In genomic region chr4:146522098-146522861, GRCh38 we compare ENCODE assay signal across 1 cellular context.
TF ChIP-seq lines count a peak whose summit lies in the region.

No MANE protein-coding gene starts in this region.

TF ChIP-seq in HEK293, 187 proteins besides CTCF, POLR2A, EP300 and RAD21 (continued from another document):
- TF ChIP-seq ZNF26 (tag by site-specific recombination; IDR thresholded peaks at IDR 0.05) (no peak), ZNF621 (tag by site-specific recombination; IDR thresholded peaks at IDR 0.05) (no peak), ZSCAN30 (tag by site-specific recombination; IDR thresholded peaks at IDR 0.05) (no peak), BCL11A (tag by site-specific recombination; IDR thresholded peaks at IDR 0.05; ENCODE audit: low read depth) (no peak), ZNF23 (tag by site-specific recombination; IDR thresholded peaks at IDR 0.05; ENCODE audit: borderline replicate concordance) (no peak), ZNF837 (tag by site-specific recombination; IDR thresholded peaks at IDR 0.05) (no peak)
